10 cellular contexts compared by ENCODE assay signal in the genomic region with DNA sequence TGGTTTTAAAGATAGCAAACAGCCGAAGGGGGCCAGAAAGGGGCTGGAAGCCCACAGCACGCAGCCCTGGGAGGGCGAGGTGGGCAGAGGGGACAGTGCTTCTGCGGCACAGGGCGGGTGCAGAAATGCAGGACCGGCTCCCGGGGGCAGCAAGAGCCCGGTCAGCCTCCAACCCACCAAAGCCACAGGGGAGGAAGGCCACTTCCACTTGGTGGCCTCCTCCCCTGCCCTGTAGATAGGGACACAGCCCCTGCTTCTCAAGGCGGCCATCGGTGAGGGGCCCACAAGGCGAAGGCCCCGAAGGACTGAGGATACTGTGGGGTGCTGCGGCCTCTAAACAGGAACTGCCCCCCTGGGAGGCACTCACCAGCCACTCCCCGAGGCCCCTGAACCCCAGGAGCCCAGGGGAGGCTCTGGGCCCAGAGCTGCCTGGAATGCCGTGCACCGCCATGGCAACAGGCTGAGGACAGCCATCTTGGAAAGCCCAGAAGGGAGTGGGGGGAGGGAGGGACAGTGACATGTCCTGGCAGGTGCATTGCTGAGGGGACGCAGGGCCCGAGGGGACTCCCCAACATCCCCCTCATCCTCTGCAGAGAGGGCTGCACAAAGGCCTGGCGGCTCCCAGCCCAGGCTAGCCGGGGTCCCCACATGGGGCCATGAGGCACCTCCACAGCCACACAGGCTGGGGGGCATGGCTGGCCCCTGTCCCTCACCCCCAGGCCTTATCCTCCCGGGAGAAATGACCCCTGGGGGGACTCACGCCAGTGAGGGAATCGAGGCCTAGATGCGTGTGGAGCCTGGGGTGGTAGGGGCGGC.
DNase-seq lines count a peak whose midpoint lies in the region; ATAC-seq and TF ChIP-seq lines count a peak whose summit lies in the region.
"Had no signal": no experiment of that assay in that cellular context is flagged by ENCODE, and none has a peak within 500 bp of the region (broad histone marks: within the 10 kb centered on the region; RNA-seq: fewer than 3 reads in every experiment).

No MANE protein-coding gene starts in this region.

- intact Hi-C loops in heart left ventricle (cut with DNase I): loop anchor here in 3 of 10 donors (5.0 to 10.0 kb wide), 5 partner anchors 62 to 315 kb away; partner anchors contain the start of gene NCOR2 (in 3 of the 3)

- no peaks in the 10 kb centered on the region for H3K9me3 ChIP-seq in GM23248 (ENCODE audit: low read depth)
- H3K9me3 ChIP-seq in Peyer's patch: no peaks in the 10 kb centered on the region
- no peaks in the 10 kb centered on the region for H3K9me3 ChIP-seq in heart left ventricle

- H3K4me1 ChIP-seq in GM23248 (ENCODE audit: insufficient read depth) (peaks cover 33% of the 10 kb centered on the region), Peyer's patch (peaks cover 0 to 64% (median 32%) of the 10 kb centered on the region in 4 donors), heart left ventricle (peaks cover 17 to 73% (median 57%) of the 10 kb centered on the region in 12 donors)

- peaks cover 30% of the 10 kb centered on the region for H3K79me2 ChIP-seq in GM23248 (ENCODE audit: insufficient read depth)

- H3K27ac Mint-ChIP-seq in stimulated activated effector memory CD8-positive, alpha-beta T cell treated with anti-CD3 and anti-CD28 coated beads, Interleukin-12 subunit alpha, Interleukin-12 subunit beta, amount 100 ng/mL, for 72 hours: peak overlapping the region; percentile 45

- H3K9ac ChIP-seq in GM23248: peak overlapping the region; percentile 51; the same call in 1 of the 2 replicates

- H3K4me2 ChIP-seq in GM23248 (ENCODE audit: unreplicated experiment): peak overlapping the region; percentile 31

- H3K4me3 Mint-ChIP-seq in stimulated activated effector memory CD8-positive, alpha-beta T cell treated with anti-CD3 and anti-CD28 coated beads, Interleukin-12 subunit alpha, Interleukin-12 subunit beta, amount 100 ng/mL, for 72 hours: peak overlapping the region; percentile 80

- H3K27me3 ChIP-seq in GM23248 (replicated peaks; ENCODE audit: insufficient read depth): no peaks in the 10 kb centered on the region
- no peaks in the 10 kb centered on the region for H3K27me3 ChIP-seq in Peyer's patch
- H3K27me3 ChIP-seq in heart left ventricle: no peaks in the 10 kb centered on the region

- peaks cover 24% of the 10 kb centered on the region for H3F3A ChIP-seq in GM23248 (ENCODE audit: insufficient read depth)

- no peaks in the 10 kb centered on the region for H3K9me3 Mint-ChIP-seq in stimulated activated effector memory CD8-positive, alpha-beta T cell treated with anti-CD3 and anti-CD28 coated beads, Interleukin-12 subunit alpha, Interleukin-12 subunit beta, amount 100 ng/mL, for 72 hours

- no peak overlapping the region for H2AFZ ChIP-seq in GM23248

- ATAC-seq in heart left ventricle (peak in 1 of 4 donors; percentile 0), GM21526 (IDR thresholded peaks at IDR 0.05; ENCODE audit: low FRiP score, unreplicated experiment) (no peak)
- no peak for ATAC-seq in stimulated activated effector memory CD8-positive, alpha-beta T cell treated with anti-CD3 and anti-CD28 coated beads, Interleukin-12 subunit alpha, Interleukin-12 subunit beta, amount 100 ng/mL, for 72 hours

- peak overlapping the region; percentile 79 for H3K27ac ChIP-seq in GM23248
- H3K27ac ChIP-seq in Peyer's patch: peak overlapping the region; percentile 40 to 81 (median 74)
- peak overlapping the region; percentile 37 to 94 (median 90) for H3K27ac ChIP-seq in heart left ventricle
- H3K27ac ChIP-seq: VCaP had no signal

- H3K4me3 ChIP-seq in GM23248: no peak overlapping the region
- peak overlapping the region in 1 of 4 donors; percentile 32 for H3K4me3 ChIP-seq in Peyer's patch
- peak overlapping the region in 2 of 12 donors; percentile 18 to 38 for H3K4me3 ChIP-seq in heart left ventricle

- no peaks in the 10 kb centered on the region for H3K36me3 ChIP-seq in GM23248 (ENCODE audit: low read depth)
- H3K36me3 ChIP-seq in Peyer's patch: peaks cover 0 to 24% (median 0%) of the 10 kb centered on the region in 3 donors
- peaks cover 0 to 51% (median 20%) of the 10 kb centered on the region in 9 donors for H3K36me3 ChIP-seq in heart left ventricle

- no peak for TF ChIP-seq POLR2A in Peyer's patch (IDR thresholded peaks at IDR 0.05)
- TF ChIP-seq POLR2A in heart left ventricle (IDR thresholded peaks at IDR 0.05): no peak

- no peaks in the 10 kb centered on the region for H3K9me2 ChIP-seq in GM23248 (ENCODE audit: insufficient read depth)

- H4K20me1 ChIP-seq in GM23248 (ENCODE audit: insufficient read depth): no peaks in the 10 kb centered on the region

- TF ChIP-seq CTCF in Peyer's patch (IDR thresholded peaks at IDR 0.05) (no peak), heart left ventricle (IDR thresholded peaks at IDR 0.05) (no peak)

- H3K4me1 Mint-ChIP-seq in stimulated activated effector memory CD8-positive, alpha-beta T cell treated with anti-CD3 and anti-CD28 coated beads, Interleukin-12 subunit alpha, Interleukin-12 subunit beta, amount 100 ng/mL, for 72 hours: peaks cover 70% of the 10 kb centered on the region

- no peak for DNase-seq in GM23248
- no peak for DNase-seq in Peyer's patch
- DNase-seq in heart left ventricle: peak in 1 of 5 donors; percentile 24
- DNase-seq in stimulated activated effector memory CD8-positive, alpha-beta T cell treated with anti-CD3 and anti-CD28 coated beads, Interleukin-12 subunit alpha, Interleukin-12 subunit beta, amount 100 ng/mL, for 72 hours (ENCODE audit: low spot score in 2 of 2): no peak
- no peak for DNase-seq in ACHN
- DNase-seq in retina: no peak
- DNase-seq in NCI-H187 (lab: John Stamatoyannopoulos, UW): no peak
- DNase-seq: NCI-H146 had no signal

- peaks cover 43% of the 10 kb centered on the region for H3K36me3 Mint-ChIP-seq in stimulated activated effector memory CD8-positive, alpha-beta T cell treated with anti-CD3 and anti-CD28 coated beads, Interleukin-12 subunit alpha, Interleukin-12 subunit beta, amount 100 ng/mL, for 72 hours

- 68 to 70% methylated on average over 24 to 25 of the region's 25 CpGs for WGBS in GM23248 (ENCODE audit: low coverage in 1 of 2, low lambda C conversion rate in 2 of 2, missing lambda C conversion rate in 2 of 2), 2 experiments
- WGBS in heart left ventricle, 4 donors: 63 to 72% (median 71%) methylated on average over 17 to 25 of the region's 25 CpGs

- in situ Hi-C loops in GM23248 (cut with MboI) (no loop called here), ACHN (cut with HindIII; ENCODE audit: low pct_ligation_motif_present, low pct_unique_long_range_greater_than_20kb, low sequenced_read_pairs) (no loop called here)
